8 cellular contexts compared by ENCODE assay signal in the genomic region with DNA sequence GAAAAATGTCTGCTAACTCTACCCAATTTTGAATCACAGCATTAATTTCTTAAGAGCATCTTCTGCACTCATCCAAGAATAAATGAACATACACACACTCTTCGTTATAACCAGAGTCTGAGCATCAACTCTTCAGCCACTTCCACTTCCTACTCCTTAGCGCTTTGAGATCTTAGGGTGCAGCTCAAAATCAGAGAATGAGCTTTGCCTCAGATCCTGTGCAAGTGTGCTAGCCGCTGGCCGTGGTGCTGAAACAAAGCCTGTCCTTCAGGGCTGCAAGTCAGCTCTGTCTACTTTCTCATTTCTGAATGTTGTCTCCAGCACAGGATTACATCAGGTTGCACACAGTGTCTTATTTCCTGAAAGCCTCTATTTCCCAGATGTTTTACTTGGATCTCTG.
DNase-seq lines count a peak whose midpoint lies in the region; ATAC-seq and TF ChIP-seq lines count a peak whose summit lies in the region.

No MANE protein-coding gene starts in this region.

- H3K27ac ChIP-seq in esophagus squamous epithelium, result no peak overlapping the region

- no peak for TF ChIP-seq POLR2A in esophagus squamous epithelium (IDR thresholded peaks at IDR 0.05)

- DNase-seq in GM10248 (ENCODE audit: extremely low spot score) (peak; percentile 28), LHCN-M2 (ENCODE audit: low read depth) (peak; percentile 31), amniotic stem cell (lab: John Stamatoyannopoulos, UW) (peak; percentile 10), lung microvascular endothelial cell (ENCODE audit: low read depth in 2 of 2) (peak; percentile 69 to 71), NCI-H1105 treated with DMSO at 0.1 percent for 48 hours (lab: John Stamatoyannopoulos, UW) (no peak), COR-L47 (lab: John Stamatoyannopoulos, UW) (no peak), esophagus squamous epithelium (lab: John Stamatoyannopoulos, UW) (no peak)

- no peaks in the 10 kb centered on the region for H3K9me3 ChIP-seq in esophagus squamous epithelium

- CTCF ChIA-PET in GM10248 (lab: Yijun Ruan, JAX), result interaction anchor here (1.4 kb wide), 1 partner anchor 9 kb away, joined by 4 read pairs; no protein-coding TSS in a partner anchor

- WGBS in esophagus squamous epithelium, 2 donors, result 14% methylated on average over 4 of the region's 4 CpGs

- intact Hi-C loops in esophagus squamous epithelium (cut with DNase I), result no loop called here

- TF ChIP-seq CTCF in GM10248 (IDR thresholded peaks at IDR 0.05; ENCODE audit: control extremely low read depth, extremely low read depth, low read depth, missing control alignments), result no peak
- no peak for TF ChIP-seq CTCF in esophagus squamous epithelium (IDR thresholded peaks at IDR 0.05)

- H3K27me3 ChIP-seq in esophagus squamous epithelium, result no peaks in the 10 kb centered on the region

- no peak for ATAC-seq in GM21390 (IDR thresholded peaks at IDR 0.05; ENCODE audit: unreplicated experiment)

- no peak overlapping the region for H3K4me3 ChIP-seq in esophagus squamous epithelium

- H3K4me1 ChIP-seq in esophagus squamous epithelium, result no peaks in the 10 kb centered on the region

- POLR2A ChIA-PET in GM10248 (lab: Yijun Ruan, JAX), result no interaction called here

- no peaks in the 10 kb centered on the region for H3K36me3 ChIP-seq in esophagus squamous epithelium

Comparison
In these comparisons a context has a peak if more than half of its experiments do, and no peak if none do; other contexts are left out.
1. DNase-seq: peak in GM10248 (single experiment), LHCN-M2 (single experiment), amniotic stem cell (single experiment) and lung microvascular endothelial cell (2 of 2); none in NCI-H1105 treated with DMSO at 0.1 percent for 48 hours (single experiment), COR-L47 (single experiment) and esophagus squamous epithelium (single experiment).